8 cellular contexts compared by ENCODE assay signal in the genomic region with DNA sequence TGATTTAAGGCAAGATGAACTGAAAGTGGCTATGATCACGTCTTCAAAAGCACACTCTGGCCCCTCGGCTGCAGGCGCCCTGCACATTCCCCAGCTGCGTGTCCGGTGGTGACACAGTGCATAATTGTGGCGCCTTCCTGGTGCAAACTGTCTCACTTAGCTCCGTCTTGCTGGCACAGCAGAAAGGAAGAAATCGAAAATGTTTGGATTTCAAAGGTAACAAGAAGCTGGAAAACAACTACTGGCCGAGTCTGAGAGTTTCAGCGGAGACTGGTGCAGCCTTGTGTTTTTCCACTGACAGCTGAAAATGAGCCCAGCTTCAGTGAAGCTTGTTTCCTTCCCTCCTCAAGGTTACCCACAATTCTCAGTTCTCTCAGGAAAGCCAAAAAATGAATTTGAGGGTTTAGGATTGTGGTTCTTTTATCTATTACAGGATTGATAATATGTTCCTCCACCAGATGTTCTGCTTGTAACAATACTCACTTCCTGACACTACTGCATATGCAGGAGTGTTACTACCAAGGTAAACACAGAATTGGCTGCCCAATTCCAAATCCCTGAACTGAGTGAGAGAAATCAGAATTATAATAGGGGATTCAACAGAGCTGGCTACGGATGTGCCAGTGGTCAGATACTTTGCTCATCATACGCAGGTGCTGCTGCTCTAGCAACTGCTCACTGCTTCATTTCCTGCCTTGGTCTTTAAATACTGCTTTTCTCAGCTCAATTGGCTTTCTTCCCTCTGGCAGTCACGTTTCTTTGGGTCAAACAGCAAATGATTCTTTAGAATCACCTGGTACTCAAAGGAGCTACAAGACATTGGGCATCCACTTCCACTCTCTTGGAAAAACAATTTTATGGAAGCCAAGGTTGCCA.
A peak's percentile ranks its signal among the peaks of the same experiment; 100 is the strongest.
DNase-seq lines count a peak whose midpoint lies in the region; ATAC-seq and TF ChIP-seq lines count a peak whose summit lies in the region.

No MANE protein-coding gene starts in this region.

- H3K4me1 Mint-ChIP-seq in type B pancreatic cell (ENCODE audit: unreplicated experiment) (peaks cover 8% of the 10 kb centered on the region), mesothelial cell of epicardium (peaks cover 14% of the 10 kb centered on the region)
- H3K4me1 Mint-ChIP-seq in activated CD4-positive, alpha-beta memory T cell treated with anti-CD3 and anti-CD28 coated beads for 36 hours (ENCODE audit: low read depth): no peaks in the 10 kb centered on the region

- no peak overlapping the region for H2AK5ac ChIP-seq in mesenchymal stem cell (ENCODE audit: low read length, severe bottlenecking)

- intact Hi-C loops in activated CD4-positive, alpha-beta memory T cell treated with anti-CD3 and anti-CD28 coated beads for 36 hours (cut with micrococcal nuclease): no loop called here

- POLR2A ChIA-PET in activated CD4-positive, alpha-beta memory T cell treated with anti-CD3 and anti-CD28 coated beads for 36 hours (lab: Charles Lee): no interaction called here

- H3K14ac ChIP-seq in mesenchymal stem cell (ENCODE audit: low read length in 2 of 2): peak overlapping the region in 1 of 2 experiments; percentile 59

- peak overlapping the region in 1 of 2 experiments; percentile 30 for H3K18ac ChIP-seq in mesenchymal stem cell (ENCODE audit: low read depth in 1 of 2, low read length in 2 of 2)

- peak overlapping the region in 1 of 2 experiments; percentile 50 for H3K4ac ChIP-seq in mesenchymal stem cell (ENCODE audit: low read depth in 1 of 2, low read length in 2 of 2)

- CTCF ChIA-PET in activated CD4-positive, alpha-beta memory T cell treated with anti-CD3 and anti-CD28 coated beads for 36 hours (lab: Charles Lee): no interaction called here

- H3K4me1 ChIP-seq in mesenchymal stem cell (ENCODE audit: control insufficient read depth, insufficient read depth, low read depth, low read length): peaks cover 3% of the 10 kb centered on the region

- TF ChIP-seq CTCF in type B pancreatic cell (conservative IDR thresholded peaks at IDR 0.05) (no peak), mesothelial cell of epicardium (IDR thresholded peaks at IDR 0.05; ENCODE audit: unreplicated experiment) (no peak)

- H2BK12ac ChIP-seq in mesenchymal stem cell (ENCODE audit: low read length in 2 of 2): peak overlapping the region; percentile 14 to 42

- H3K9me3 Mint-ChIP-seq in type B pancreatic cell (no peaks in the 10 kb centered on the region), mesothelial cell of epicardium (no peaks in the 10 kb centered on the region)
- no peaks in the 10 kb centered on the region for H3K9me3 Mint-ChIP-seq in activated CD4-positive, alpha-beta memory T cell treated with anti-CD3 and anti-CD28 coated beads for 36 hours

- 76% methylated on average over 13 of the region's 13 CpGs for WGBS in mesenchymal stem cell

- H3K36me3 ChIP-seq in mesenchymal stem cell (ENCODE audit: control insufficient read depth in 1 of 2, insufficient read depth in 2 of 2, low read depth in 1 of 2, low read length in 2 of 2): no peaks in the 10 kb centered on the region

- peak overlapping the region in 1 of 2 experiments; percentile 69 for H3K4me3 ChIP-seq in mesenchymal stem cell (ENCODE audit: insufficient read depth in 1 of 2, low read depth in 1 of 2, low read length in 2 of 2)

- H3K4me3 Mint-ChIP-seq in type B pancreatic cell (no peak overlapping the region), mesothelial cell of epicardium (no peak overlapping the region)
- H3K4me3 Mint-ChIP-seq in activated CD4-positive, alpha-beta memory T cell treated with anti-CD3 and anti-CD28 coated beads for 36 hours: no peak overlapping the region

- no peak overlapping the region for H2BK5ac ChIP-seq in mesenchymal stem cell (ENCODE audit: low read depth, low read length, poor library complexity, severe bottlenecking)

- ATAC-seq in GM18858 (IDR thresholded peaks at IDR 0.05; ENCODE audit: unreplicated experiment) (peak; percentile 70), HG02943 (IDR thresholded peaks at IDR 0.05; ENCODE audit: low read depth, unreplicated experiment) (peak; percentile 70)

- peaks cover 10% of the 10 kb centered on the region for H3K27me3 Mint-ChIP-seq in type B pancreatic cell
- H3K27me3 Mint-ChIP-seq in activated CD4-positive, alpha-beta memory T cell treated with anti-CD3 and anti-CD28 coated beads for 36 hours: peaks cover 10% of the 10 kb centered on the region
- H3K27me3 Mint-ChIP-seq in mesothelial cell of epicardium (ENCODE audit: low read depth): peaks cover 8% of the 10 kb centered on the region

- no peak overlapping the region for H4K8ac ChIP-seq in mesenchymal stem cell (ENCODE audit: low read length)

- H2BK15ac ChIP-seq in mesenchymal stem cell (ENCODE audit: low read depth, poor library complexity, severe bottlenecking): no peak overlapping the region

- peak overlapping the region; percentile 41 for H3K27ac ChIP-seq in mesenchymal stem cell (ENCODE audit: low read length, poor library complexity, severe bottlenecking)

- DNase-seq in SK-N-DZ (ENCODE audit: low spot score) (peak; percentile 7), mesenchymal stem cell (peak; percentile 24), type B pancreatic cell (ENCODE audit: extremely low spot score, unreplicated experiment) (no peak), activated T-cell treated with anti-CD3 and anti-CD28 coated beads for 4 hours (no peak), mesothelial cell of epicardium (ENCODE audit: low spot score in 2 of 2, unreplicated experiment in 2 of 2) (no peak)
- no peak for DNase-seq in activated CD4-positive, alpha-beta memory T cell treated with anti-CD3 and anti-CD28 coated beads for 36 hours

- no peaks in the 10 kb centered on the region for H3K79me1 ChIP-seq in mesenchymal stem cell (replicated peaks; ENCODE audit: low read length, poor library complexity, severe bottlenecking)

- no peaks in the 10 kb centered on the region for H3K9me3 ChIP-seq in mesenchymal stem cell (ENCODE audit: control insufficient read depth, low read length)

- no peak overlapping the region for H2BK120ac ChIP-seq in mesenchymal stem cell (ENCODE audit: low read depth, low read length)

- H3K36me3 Mint-ChIP-seq in type B pancreatic cell (no peaks in the 10 kb centered on the region), mesothelial cell of epicardium (no peaks in the 10 kb centered on the region)
- H3K36me3 Mint-ChIP-seq in activated CD4-positive, alpha-beta memory T cell treated with anti-CD3 and anti-CD28 coated beads for 36 hours: no peaks in the 10 kb centered on the region

- no peak overlapping the region for H3K27ac Mint-ChIP-seq in type B pancreatic cell
- H3K27ac Mint-ChIP-seq in activated CD4-positive, alpha-beta memory T cell treated with anti-CD3 and anti-CD28 coated beads for 36 hours: no peak overlapping the region
- H3K27ac Mint-ChIP-seq in mesothelial cell of epicardium: no peak overlapping the region

- peak overlapping the region; percentile 39 for H3K9ac ChIP-seq in mesenchymal stem cell (ENCODE audit: low read length)

- H2AFZ ChIP-seq in mesenchymal stem cell (ENCODE audit: low read depth, low read length): no peak overlapping the region

- H3K27me3 ChIP-seq in mesenchymal stem cell (ENCODE audit: control insufficient read depth in 1 of 2, insufficient read depth in 1 of 2, low read length in 2 of 2): peaks cover 0 to 3% of the 10 kb centered on the region in 2 experiments

- H3K4me2 ChIP-seq in mesenchymal stem cell (ENCODE audit: low read length, poor library complexity, severe bottlenecking): peak overlapping the region; percentile 40

- no peak overlapping the region for H4K91ac ChIP-seq in mesenchymal stem cell (ENCODE audit: low read length)

- no peak overlapping the region for H3K23ac ChIP-seq in mesenchymal stem cell (ENCODE audit: low read length in 2 of 2)

Comparison
In these comparisons a context has a peak if more than half of its experiments do, and no peak if none do; other contexts are left out.
1. DNase-seq: peak in SK-N-DZ (single experiment) and mesenchymal stem cell (single experiment); none in type B pancreatic cell (single experiment), activated T-cell treated with anti-CD3 and anti-CD28 coated beads for 4 hours (single experiment), activated CD4-positive, alpha-beta memory T cell treated with anti-CD3 and anti-CD28 coated beads for 36 hours (single experiment) and mesothelial cell of epicardium (0 of 2).